Comparison of ENCODE assay signal across 25 cellular contexts in genomic region chr3:117103645-117104044, GRCh38.
DNase-seq lines count a peak whose midpoint lies in the region; ATAC-seq and TF ChIP-seq lines count a peak whose summit lies in the region.
"Had no signal": no experiment of that assay in that cellular context is flagged by ENCODE, and none has a peak within 500 bp of the region (broad histone marks: within the 10 kb centered on the region; RNA-seq: fewer than 3 reads in every experiment).

No MANE protein-coding gene starts in this region.

- intact Hi-C loops in lower lobe of right lung (cut with DNase I), result no loop called here

- H3K4me3 ChIP-seq in SK-N-SH (ENCODE audit: low read depth in 2 of 2, low read length in 1 of 2) (no peak overlapping the region), WERI-Rb-1 (ENCODE audit: low read depth, low read length) (no peak overlapping the region), lower lobe of right lung (no peak overlapping the region)
- H3K4me3 ChIP-seq: MG63, pancreas, stomach, upper lobe of right lung had no signal

- H4K20me1 ChIP-seq in SK-N-SH (ENCODE audit: insufficient read depth), result no peaks in the 10 kb centered on the region

- 85% methylated on average over 5 of the region's 5 CpGs for WGBS in SK-N-SH (ENCODE audit: low lambda C conversion rate)

- POLR2A ChIA-PET in SK-N-SH (lab: Yijun Ruan, JAX), result no interaction called here

- H3K4me1 ChIP-seq in SK-N-SH (ENCODE audit: control insufficient read depth in 1 of 2, insufficient read depth in 2 of 2, low read depth in 1 of 2, low read length in 1 of 2) (peaks cover 11 to 17% of the 10 kb centered on the region in 2 experiments), lower lobe of right lung (no peaks in the 10 kb centered on the region)
- H3K4me1 ChIP-seq: pancreas, stomach, upper lobe of right lung had no signal

- peaks cover 9% of the 10 kb centered on the region for H3F3A ChIP-seq in SK-N-SH (replicated peaks; ENCODE audit: insufficient read depth)

- no peak for TF ChIP-seq EP300 in SK-N-SH (IDR thresholded peaks at IDR 0.05; ENCODE audit: borderline replicate concordance in 1 of 2, low read depth in 1 of 2, low read length in 1 of 2)

- TF ChIP-seq RAD21 in SK-N-SH (IDR thresholded peaks at IDR 0.05; ENCODE audit: low read length), result peak; percentile 11; the same call in 1 of the 2 replicates

- H3K9ac ChIP-seq in SK-N-SH, result no peak overlapping the region

- H3K9me3 ChIP-seq in SK-N-SH (0 out of 2 replicates have a peak, but pooled peaks cover under 1% of the 10 kb centered on the region), WERI-Rb-1 (ENCODE audit: severe bottlenecking) (no peaks in the 10 kb centered on the region), lower lobe of right lung (no peaks in the 10 kb centered on the region)
- H3K9me3 ChIP-seq: MG63, pancreas, stomach, upper lobe of right lung had no signal

- H2AFZ ChIP-seq in SK-N-SH (ENCODE audit: low read depth), result no peak overlapping the region

- no peaks in the 10 kb centered on the region for H3K9me2 ChIP-seq in SK-N-SH

- H3K27ac ChIP-seq in SK-N-SH (ENCODE audit: low read depth in 2 of 2, low read length in 1 of 2) (no peak overlapping the region), WERI-Rb-1 (no peak overlapping the region), lower lobe of right lung (no peak overlapping the region)
- H3K27ac ChIP-seq: pancreas, stomach, upper lobe of right lung had no signal

- H3K4me2 ChIP-seq in SK-N-SH, result no peak overlapping the region

- no peaks in the 10 kb centered on the region for H3K36me3 ChIP-seq in SK-N-SH (replicated peaks in 1 of 2; ENCODE audit: control insufficient read depth in 1 of 2, insufficient read depth in 2 of 2, low read length in 1 of 2)
- no peaks in the 10 kb centered on the region for H3K36me3 ChIP-seq in WERI-Rb-1
- no peaks in the 10 kb centered on the region for H3K36me3 ChIP-seq in lower lobe of right lung
- H3K36me3 ChIP-seq: MG63, pancreas, stomach, upper lobe of right lung had no signal

- DNase-seq in SK-N-SH (no peak), WERI-Rb-1 (no peak), foreskin melanocyte (peak; percentile 3), lower lobe of right lung (no peak), NCI-H2227 (lab: John Stamatoyannopoulos, UW; ENCODE audit: unreplicated experiment) (no peak), iPS-NIHi11 (ENCODE audit: low spot score) (no peak)
- DNase-seq: activated CD8-positive, alpha-beta T cell treated with anti-CD3 and anti-CD28 coated beads for 36 hours; activated naive CD4-positive, alpha-beta T cell; activated T-cell treated with anti-CD3 and anti-CD28 coated beads, Interleukin-2, amount 50 U/mL, for 1 hour; CD4-positive, alpha-beta T cell; DMS79 treated with DMSO at 0.1 percent for 48 hours; effector memory CD4-positive, alpha-beta T cell; GOT3; MG63; naive thymus-derived CD4-positive, alpha-beta T cell; NCI-H1436; NCI-H774; PC-3; SIG-M5; stimulated activated CD4-positive, alpha-beta T cell treated with anti-CD3 and anti-CD28 coated beads, Interleukin-2, amount 100 ng/mL, for 48 hours; stomach; upper lobe of right lung had no signal

- ATAC-seq in SK-N-SH treated with all-trans-retinoic acid at 6 μM for 48 hours (no peak), GM19324 (IDR thresholded peaks at IDR 0.05; ENCODE audit: low FRiP score, unreplicated experiment) (no peak), lower lobe of right lung (no peak)
- ATAC-seq: activated CD8-positive, alpha-beta T cell treated with anti-CD3 and anti-CD28 coated beads for 36 hours; naive thymus-derived CD4-positive, alpha-beta T cell; pancreas; PC-3; upper lobe of right lung had no signal

- TF ChIP-seq CTCF in SK-N-SH (IDR thresholded peaks at IDR 0.05) (no peak), WERI-Rb-1 (IDR thresholded peaks at IDR 0.05; ENCODE audit: low read depth, low read length) (peak; percentile 27), lower lobe of right lung (IDR thresholded peaks at IDR 0.05) (no peak)

- no peaks in the 10 kb centered on the region for H3K79me2 ChIP-seq in SK-N-SH (ENCODE audit: insufficient read depth)

- CTCF ChIA-PET in SK-N-SH (lab: Yijun Ruan, JAX), result interaction anchor here (0.8 to 1.1 kb wide), 2 partner anchors 8 to 336 kb away, joined by 3 to 4 read pairs; no protein-coding TSS in a partner anchor

- H3K27me3 ChIP-seq in SK-N-SH (ENCODE audit: insufficient read depth) (no peaks in the 10 kb centered on the region), WERI-Rb-1 (ENCODE audit: insufficient read depth, low read depth, severe bottlenecking) (peaks cover 47% of the 10 kb centered on the region), lower lobe of right lung (ENCODE audit: low read depth) (no peaks in the 10 kb centered on the region)
- H3K27me3 ChIP-seq: MG63, pancreas, stomach, upper lobe of right lung had no signal

TF ChIP-seq in SK-N-SH, 30 proteins besides CTCF, POLR2A, EP300 and RAD21 (continues in another document):
- TF ChIP-seq ZBTB33 (IDR thresholded peaks at IDR 0.05; ENCODE audit: borderline replicate concordance, low read depth), result no peak
- TF ChIP-seq CHD2 (IDR thresholded peaks at IDR 0.05; ENCODE audit: low read length, partially characterized antibody), result no peak
- TF ChIP-seq MXI1 (IDR thresholded peaks at IDR 0.05; ENCODE audit: low read depth, low read length), result no peak
- no peak for TF ChIP-seq TEAD4 (IDR thresholded peaks at IDR 0.05; ENCODE audit: borderline replicate concordance, insufficient read depth)
- no peak for TF ChIP-seq MEF2A (IDR thresholded peaks at IDR 0.05; ENCODE audit: borderline replicate concordance, low read depth)
- TF ChIP-seq GABPA (IDR thresholded peaks at IDR 0.05; ENCODE audit: low read depth), result no peak
- no peak for TF ChIP-seq SIN3A (IDR thresholded peaks at IDR 0.05; ENCODE audit: borderline replicate concordance, low read depth, low read length)
- TF ChIP-seq EZH2phosphoT487 (IDR thresholded peaks at IDR 0.05; ENCODE audit: borderline replicate concordance, low read depth), result no peak
- TF ChIP-seq POLR2AphosphoS5 (IDR thresholded peaks at IDR 0.05; ENCODE audit: low read depth, low read length), result no peak
- TF ChIP-seq SMC3 (IDR thresholded peaks at IDR 0.05; ENCODE audit: low read depth, low read length), result no peak
- TF ChIP-seq NFIC (IDR thresholded peaks at IDR 0.05; ENCODE audit: borderline replicate concordance), result no peak
- TF ChIP-seq GATA2 (CRISPR knock-in tag; IDR thresholded peaks at IDR 0.05), result no peak
- TF ChIP-seq YY1 (IDR thresholded peaks at IDR 0.05; ENCODE audit: low read depth), result no peak
- TF ChIP-seq FOSL2 (IDR thresholded peaks at IDR 0.05; ENCODE audit: borderline replicate concordance, low read depth), result no peak
- TF ChIP-seq RFX5 (IDR thresholded peaks at IDR 0.05; ENCODE audit: low read length), result no peak

TF ChIP-seq in SK-N-SH treated with all-trans-retinoic acid at 6 μM for 48 hours, 23 proteins besides CTCF, POLR2A, EP300 and RAD21 (continues in another document):
- TF ChIP-seq TSHZ2 (CRISPR knock-in tag; IDR thresholded peaks at IDR 0.05) (no peak), POU6F1 (CRISPR knock-in tag; IDR thresholded peaks at IDR 0.05; ENCODE audit: borderline replicate concordance, low read depth) (no peak), ESRRG (CRISPR knock-in tag; IDR thresholded peaks at IDR 0.05) (no peak), PATZ1 (CRISPR knock-in tag; IDR thresholded peaks at IDR 0.05; ENCODE audit: borderline replicate concordance) (no peak)
